Comparison of ENCODE assay signal across 15 cellular contexts in genomic region chr21:43723648-43724047, GRCh38.
"Had no signal": no experiment of that assay in that cellular context is flagged by ENCODE, and none has a peak within 500 bp of the region (broad histone marks: within the 10 kb centered on the region; RNA-seq: fewer than 3 reads in every experiment).

No MANE protein-coding gene starts in this region.

- H3K9me3 ChIP-seq: testis, upper lobe of right lung had no signal

- H3K27ac ChIP-seq: parathyroid adenoma, testis, upper lobe of right lung had no signal

- H3K9me3 Mint-ChIP-seq: activated naive CD4-positive, alpha-beta T cell treated with anti-CD3 and anti-CD28 coated beads, Interleukin-2, amount 50 U/mL, for 72 hours; immature natural killer cell; stimulated activated naive CD8-positive, alpha-beta T cell treated with anti-CD3 and anti-CD28 coated beads, Interleukin-15, amount 100 ng/mL, for 72 hours had no signal

- H3K27me3 ChIP-seq: testis, upper lobe of right lung had no signal

- DNase-seq: activated CD4-positive, alpha-beta T cell treated with anti-CD3 and anti-CD28 coated beads, Interleukin-2, amount 50 U/mL, for 1 hour; activated CD8-positive, alpha-beta memory T cell treated with anti-CD3 and anti-CD28 coated beads, Interleukin-2, amount 10 ng/mL, durations not matched to agents 7 days and 5 days; activated gamma-delta T cell; activated T-cell treated with anti-CD3 and anti-CD28 coated beads, Interleukin-2, amount 50 U/mL, for 1 hour; cortex of kidney; effector CD8-positive, alpha-beta T cell; head of caudate nucleus; immature natural killer cell; mesendoderm; stimulated activated CD4-positive, alpha-beta T cell treated with anti-CD3 and anti-CD28 coated beads, Interleukin-1b, Interleukin-23, amount 100 ng/mL, for 48 hours; stimulated activated naive CD8-positive, alpha-beta T cell treated with anti-CD3 and anti-CD28 coated beads, Interleukin-15, amount 100 ng/mL, for 72 hours; testis; upper lobe of right lung had no signal

- ATAC-seq: activated CD8-positive, alpha-beta memory T cell treated with anti-CD3 and anti-CD28 coated beads, Interleukin-2, amount 10 ng/mL, durations not matched to agents 7 days and 5 days; activated naive CD4-positive, alpha-beta T cell treated with anti-CD3 and anti-CD28 coated beads, Interleukin-2, amount 50 U/mL, for 72 hours; stimulated activated naive CD8-positive, alpha-beta T cell treated with anti-CD3 and anti-CD28 coated beads, Interleukin-15, amount 100 ng/mL, for 72 hours; upper lobe of right lung had no signal

- H3K27me3 Mint-ChIP-seq: activated CD8-positive, alpha-beta memory T cell treated with anti-CD3 and anti-CD28 coated beads, Interleukin-2, amount 10 ng/mL, durations not matched to agents 7 days and 5 days; stimulated activated naive CD8-positive, alpha-beta T cell treated with anti-CD3 and anti-CD28 coated beads, Interleukin-15, amount 100 ng/mL, for 72 hours had no signal

- H3K4me3 ChIP-seq: testis, upper lobe of right lung had no signal

- H3K9ac ChIP-seq: parathyroid adenoma had no signal

- H3K4me3 Mint-ChIP-seq: activated CD8-positive, alpha-beta memory T cell treated with anti-CD3 and anti-CD28 coated beads, Interleukin-2, amount 10 ng/mL, durations not matched to agents 7 days and 5 days; immature natural killer cell; stimulated activated naive CD8-positive, alpha-beta T cell treated with anti-CD3 and anti-CD28 coated beads, Interleukin-15, amount 100 ng/mL, for 72 hours had no signal

- H3K27ac Mint-ChIP-seq: activated CD8-positive, alpha-beta memory T cell treated with anti-CD3 and anti-CD28 coated beads, Interleukin-2, amount 10 ng/mL, durations not matched to agents 7 days and 5 days; immature natural killer cell; stimulated activated naive CD8-positive, alpha-beta T cell treated with anti-CD3 and anti-CD28 coated beads, Interleukin-15, amount 100 ng/mL, for 72 hours had no signal
